ENCODE assay signal across 2 cellular contexts in the genomic region with DNA sequence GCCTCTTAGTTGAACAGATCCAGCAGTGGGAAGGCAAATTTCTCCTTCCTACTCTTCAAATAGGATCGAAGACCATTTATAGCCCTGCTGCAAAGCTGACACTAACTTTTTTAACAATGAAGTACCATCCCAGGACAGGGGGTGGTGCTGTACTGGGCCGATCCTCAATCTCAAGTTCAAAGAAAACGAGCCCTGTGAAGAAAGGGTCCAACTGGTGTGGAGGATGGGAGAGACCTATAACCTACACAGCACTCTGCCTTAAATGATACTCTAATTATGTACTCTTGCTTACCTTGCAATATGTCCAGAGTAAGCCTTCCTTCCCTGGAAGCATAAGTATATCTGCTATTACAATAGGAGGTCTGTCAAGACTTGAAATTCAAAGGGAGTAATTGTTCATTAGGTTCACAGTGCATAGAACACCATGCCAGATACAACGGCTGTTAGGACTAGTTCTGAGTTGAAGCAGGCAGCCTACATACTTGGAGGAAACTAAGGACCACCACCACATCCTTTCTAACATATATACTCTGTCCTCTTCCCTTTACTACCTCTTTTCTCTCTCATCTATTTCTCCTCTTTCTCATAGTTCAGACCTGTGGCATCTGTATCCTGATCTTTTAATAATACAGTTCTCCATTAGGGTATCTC.
TF ChIP-seq lines count a peak whose summit lies in the region.

No MANE protein-coding gene starts in this region.

TF ChIP-seq in H1, 55 proteins besides CTCF, POLR2A, EP300 and RAD21:
- TF ChIP-seq EGR1 (IDR thresholded peaks at IDR 0.05; ENCODE audit: borderline replicate concordance, low read depth, low read length) (no peak), RXRA (IDR thresholded peaks at IDR 0.05; ENCODE audit: insufficient read depth, low read depth, low read length) (no peak), POU5F1 (IDR thresholded peaks at IDR 0.05; ENCODE audit: low read depth, low read length) (no peak), POLR2AphosphoS5 (IDR thresholded peaks at IDR 0.05; ENCODE audit: low read depth, low read length) (peak; percentile 75), NANOG (IDR thresholded peaks at IDR 0.05; ENCODE audit: insufficient read depth, low read depth, low read length, poor library complexity, severe bottlenecking) (no peak), HDAC6 (IDR thresholded peaks at IDR 0.05; ENCODE audit: low read depth, low read length) (no peak)

TF ChIP-seq in GM12891, 5 proteins besides CTCF, POLR2A, EP300 and RAD21:
- TF ChIP-seq TAF1 (IDR thresholded peaks at IDR 0.05; ENCODE audit: low read depth, low read length) (no peak), POU2F2 (IDR thresholded peaks at IDR 0.05; ENCODE audit: low read depth, low read length) (no peak)
TF ChIP-seq in GM12891: peak in this region for 0.
